8 cellular contexts compared by ENCODE assay signal in genomic region chr6:8707956-8708772, GRCh38.
A peak's percentile ranks its signal among the peaks of the same experiment; 100 is the strongest.
DNase-seq lines count a peak whose midpoint lies in the region; FAIRE-seq and TF ChIP-seq lines count a peak whose summit lies in the region.

No MANE protein-coding gene starts in this region.

- CTCF ChIA-PET in RWPE1 (lab: Yijun Ruan, JAX): interaction anchor here (0.6 kb wide), 1 partner anchor 187 kb away, joined by 4 read pairs; no protein-coding TSS in a partner anchor

- no peaks in the 10 kb centered on the region for H3K4me1 ChIP-seq in small intestine (ENCODE audit: control insufficient read depth in 2 of 2, insufficient read depth in 1 of 2, low read depth in 1 of 2, low read length in 1 of 2)

- H3K36me3 ChIP-seq in small intestine (ENCODE audit: control insufficient read depth in 2 of 2, insufficient read depth in 2 of 2, low read length in 2 of 2): no peaks in the 10 kb centered on the region

- TF ChIP-seq RAD21 in Ishikawa (IDR thresholded peaks at IDR 0.05; ENCODE audit: low read depth): peak; percentile 21; the same call in 1 of the 2 replicates

- H3K4me3 ChIP-seq in skin epidermis (peak overlapping the region in 1 of 7 experiments; percentile 0), small intestine (ENCODE audit: low read depth in 1 of 2, low read length in 2 of 2) (no peak overlapping the region)

- no peak for FAIRE-seq in small intestine (lab: Jason Lieb, UNC)

- no peak for TF ChIP-seq EP300 in Ishikawa (IDR thresholded peaks at IDR 0.05; ENCODE audit: borderline replicate concordance)

- H3K27ac ChIP-seq in RWPE1 (peak overlapping the region; percentile 58; the same call in 1 of the 2 replicates), skin epidermis (peak overlapping the region in 12 of 21 experiments; percentile 10 to 62 (median 42)), small intestine (ENCODE audit: low read depth in 1 of 2, low read length in 1 of 2) (no peak overlapping the region)

- POLR2A ChIA-PET in RWPE1 (lab: Yijun Ruan, JAX; ENCODE audit: low non-redundant PET): no interaction called here

- 21 to 30% (median 27%) methylated on average over 7 of the region's 7 CpGs for WGBS in small intestine, 3 donors

- DNase-seq in COR-L47 (lab: John Stamatoyannopoulos, UW) (peak; percentile 93), RWPE1 (ENCODE audit: low spot score) (peak; percentile 10), glomerular visceral epithelial cell (ENCODE audit: extremely low spot score) (peak; percentile 13), KG1 (lab: John Stamatoyannopoulos, UW) (no peak), small intestine (no peak), iPS-NIHi11 (ENCODE audit: low spot score) (no peak)

- no peaks in the 10 kb centered on the region for H3K9me3 ChIP-seq in small intestine (ENCODE audit: control insufficient read depth, low read depth)

- H3K27me3 ChIP-seq in small intestine (ENCODE audit: control insufficient read depth in 2 of 2, insufficient read depth in 2 of 2, low read length in 2 of 2): no peaks in the 10 kb centered on the region

- TF ChIP-seq CTCF in RWPE1 (conservative IDR thresholded peaks at IDR 0.05; ENCODE audit: low read depth): peak; percentile 67

TF ChIP-seq in Ishikawa, 13 proteins besides CTCF, POLR2A, EP300 and RAD21:
- TF ChIP-seq CREB1 (IDR thresholded peaks at IDR 0.05; ENCODE audit: low read depth) (no peak), CEBPB (IDR thresholded peaks at IDR 0.05) (no peak), TAF1 (IDR thresholded peaks at IDR 0.05; ENCODE audit: low read depth) (no peak), EGR1 (IDR thresholded peaks at IDR 0.05) (no peak), TEAD4 (IDR thresholded peaks at IDR 0.05) (no peak), FOXM1 (IDR thresholded peaks at IDR 0.05; ENCODE audit: borderline replicate concordance, low read depth) (no peak), NFIC (IDR thresholded peaks at IDR 0.05) (no peak), YY1 (IDR thresholded peaks at IDR 0.05; ENCODE audit: low read depth) (no peak), ZBTB7A (IDR thresholded peaks at IDR 0.05; ENCODE audit: low read depth) (no peak), TCF12 (IDR thresholded peaks at IDR 0.05; ENCODE audit: low read depth) (no peak), REST (IDR thresholded peaks at IDR 0.05; ENCODE audit: low read depth) (no peak), MAX (IDR thresholded peaks at IDR 0.05) (no peak), USF1 (IDR thresholded peaks at IDR 0.05) (no peak)

Comparison
In these comparisons a context has a peak if more than half of its experiments do, and no peak if none do; other contexts are left out.
1. DNase-seq: peak in COR-L47 (single experiment), RWPE1 (single experiment) and glomerular visceral epithelial cell (single experiment); none in KG1 (single experiment), small intestine (single experiment) and iPS-NIHi11 (single experiment).
2. H3K27ac ChIP-seq: peak in RWPE1 (single experiment) and skin epidermis (12 of 21); none in small intestine (0 of 2).